29 cellular contexts compared by ENCODE assay signal in the genomic region with DNA sequence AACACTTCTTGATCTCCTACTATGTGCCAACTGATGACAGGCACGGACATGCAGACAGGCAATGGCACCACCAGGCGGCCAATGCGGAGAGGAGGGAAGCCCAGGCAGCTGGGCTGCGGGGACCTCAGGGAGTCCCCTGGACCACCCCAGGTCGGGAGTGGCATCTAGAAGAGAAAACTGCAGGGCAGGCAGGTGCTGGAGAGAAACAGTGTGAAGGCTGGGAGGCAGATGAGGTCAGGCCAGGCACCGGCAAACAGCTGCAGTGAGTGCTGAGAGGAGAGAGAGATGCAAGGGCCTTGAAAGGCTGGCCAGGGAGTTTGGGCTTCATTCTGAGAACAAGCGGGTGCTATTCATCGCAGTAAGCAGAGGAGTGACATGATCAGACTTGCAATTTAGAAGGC. TPM values are rescaled to one million over a fixed set of nuclear protein-coding genes. Genes with fewer than 3 reads are reported as not detected.
DNase-seq lines count a peak whose midpoint lies in the region; ATAC-seq, FAIRE-seq and TF ChIP-seq lines count a peak whose summit lies in the region.
"Had no signal": no experiment of that assay in that cellular context is flagged by ENCODE, and none has a peak within 500 bp of the region (broad histone marks: within the 10 kb centered on the region; RNA-seq: fewer than 3 reads in every experiment).

No MANE protein-coding gene starts in this region.

- DNase-seq in Ammon's horn (ENCODE audit: low spot score) (peak; percentile 84), K562 (ENCODE audit: extremely low read depth in 1 of 4, low spot score in 3 of 4) (no peak), hypothalamus (lab: John Stamatoyannopoulos, UW) (peak in 38 of 51 donors; percentile 29 to 89 (median 58)), neural progenitor cell (ENCODE audit: low spot score) (peak; percentile 33), heart left ventricle (no peak), tibial artery (no peak), HCEC 1CT (no peak)
- DNase-seq: activated gamma-delta T cell treated with Interleukin-2 at 50 U/mL for 16 hours; activated T-cell treated with anti-CD3 and anti-CD28 coated beads, Interleukin-2, amount 50 U/mL, for 1 hour; CD4-positive, alpha-beta T cell; effector CD8-positive, alpha-beta T cell; erythroblast; IMR-90; left ventricle myocardium superior; mucosa of descending colon; NCI-H1092; NCI-H187 treated with DMSO at 0.1 percent for 48 hours; NCI-H524 treated with DMSO at 0.1 percent for 48 hours; Right ventricle myocardium superior; stimulated activated CD4-positive, alpha-beta T cell treated with anti-CD3 and anti-CD28 coated beads, Interleukin-15, amount 100 ng/mL, for 24 hours; stimulated activated naive CD4-positive, alpha-beta T cell; T-helper 2 cell; thyroid gland had no signal

- intact Hi-C loops in K562 (cut with micrococcal nuclease) (no loop called here), heart left ventricle (cut with DNase I) (no loop called here), tibial artery (cut with DNase I; ENCODE audit: low total_unique reads) (no loop called here)

- no peak for TF ChIP-seq POLR2A in K562 (conservative IDR thresholded peaks at IDR 0.05)
- no peak for TF ChIP-seq POLR2A in heart left ventricle (IDR thresholded peaks at IDR 0.05)

- no TSS peak for BruUV-seq in K562 (replicated peaks; lab: Mats Ljungman, UMichigan)

- H3K36me3 Mint-ChIP-seq in neural progenitor cell = no peaks in the 10 kb centered on the region

- peaks cover 13 to 57% of the 10 kb centered on the region in 2 experiments; a peak in 4 of 5 replicates for H3K27me3 ChIP-seq in K562 (ENCODE audit: control insufficient read depth in 2 of 2, insufficient read depth in 2 of 2, low read length in 2 of 2)
- H3K27me3 ChIP-seq in neural progenitor cell = no peaks in the 10 kb centered on the region
- H3K27me3 ChIP-seq in heart left ventricle = peaks cover 0 to 17% (median 0%) of the 10 kb centered on the region in 9 donors
- peaks cover 0 to 5% of the 10 kb centered on the region in 2 donors for H3K27me3 ChIP-seq in tibial artery
- H3K27me3 ChIP-seq: thyroid gland had no signal

- H3K79me2 ChIP-seq in K562 (ENCODE audit: control insufficient read depth, insufficient read depth, low read length) (no peaks in the 10 kb centered on the region), neural progenitor cell (ENCODE audit: low read depth) (no peaks in the 10 kb centered on the region)

- H3K4me1 Mint-ChIP-seq in neural progenitor cell = no peaks in the 10 kb centered on the region
- H3K4me1 Mint-ChIP-seq: nephron had no signal

- TF ChIP-seq EP300 in K562 (IDR thresholded peaks at IDR 0.05; ENCODE audit: low read length) = no peak

- in situ Hi-C loops in K562 (cut with MboI) = no loop called here

- no peaks in the 10 kb centered on the region for H3F3A ChIP-seq in neural progenitor cell (ENCODE audit: low read depth)

- H3K36me3 ChIP-seq in K562 (ENCODE audit: control insufficient read depth, insufficient read depth, low read length) (no peaks in the 10 kb centered on the region), neural progenitor cell (no peaks in the 10 kb centered on the region), heart left ventricle (peaks cover 0 to 30% (median 0%) of the 10 kb centered on the region in 9 donors), tibial artery (no peaks in the 10 kb centered on the region)
- H3K36me3 ChIP-seq: thyroid gland had no signal

- CTCF ChIA-PET in K562 (lab: Yijun Ruan, JAX; ENCODE audit: low intra/inter-chr PET ratio) = no interaction called here

- H3K9me3 ChIP-seq in K562 (replicated peaks; ENCODE audit: control insufficient read depth, insufficient read depth, low read depth, low read length) = no peaks in the 10 kb centered on the region
- H3K9me3 ChIP-seq in neural progenitor cell (ENCODE audit: low read depth) = no peaks in the 10 kb centered on the region
- H3K9me3 ChIP-seq in heart left ventricle = peaks cover 0 to 3% (median 0%) of the 10 kb centered on the region in 12 donors
- H3K9me3 ChIP-seq in tibial artery = no peaks in the 10 kb centered on the region
- H3K9me3 ChIP-seq: mucosa of descending colon, thyroid gland had no signal

- H4K20me1 ChIP-seq in K562 (replicated peaks; ENCODE audit: control insufficient read depth, insufficient read depth, low read length) = peaks cover 18% of the 10 kb centered on the region; the same call in 1 of the 2 replicates
- no peaks in the 10 kb centered on the region for H4K20me1 ChIP-seq in neural progenitor cell (ENCODE audit: low read depth)

- TF ChIP-seq CTCF in K562 (IDR thresholded peaks at IDR 0.05 in 2 of 3, conservative IDR thresholded peaks at IDR 0.05 in 1 of 3; ENCODE audit: insufficient read depth in 2 of 3, low read depth in 1 of 3, low read length in 3 of 3) = 0 out of 6 replicates have a peak, but pooled peaks of 1 of the 3 experiments have one; percentile 11
- peak; percentile 48 for TF ChIP-seq CTCF in neural progenitor cell (IDR thresholded peaks at IDR 0.05)
- no peak for TF ChIP-seq CTCF in heart left ventricle (IDR thresholded peaks at IDR 0.05)
- no peak for TF ChIP-seq CTCF in tibial artery (IDR thresholded peaks at IDR 0.05)

- H3K9me1 ChIP-seq in K562 (ENCODE audit: control insufficient read depth, insufficient read depth, low read length) = no peaks in the 10 kb centered on the region

- 2% methylated on average over 8 of the region's 8 CpGs for WGBS in K562 (ENCODE audit: insufficient coverage, low coverage, missing lambda C conversion rate)
- WGBS in heart left ventricle, 4 donors = 74 to 80% (median 76%) methylated on average over 8 of the region's 8 CpGs

- H3K27ac ChIP-seq in K562 (ENCODE audit: extremely low read depth, low read depth, low read length) = no peak overlapping the region
- H3K27ac ChIP-seq in neural progenitor cell = no peak overlapping the region
- no peak overlapping the region for H3K27ac ChIP-seq in heart left ventricle
- H3K27ac ChIP-seq in tibial artery = no peak overlapping the region
- H3K27ac ChIP-seq: thyroid gland had no signal

- H3K9me3 Mint-ChIP-seq in neural progenitor cell = peaks cover 6% of the 10 kb centered on the region

- H3K4me3 Mint-ChIP-seq in neural progenitor cell = no peak overlapping the region
- H3K4me3 Mint-ChIP-seq: CD4-positive, alpha-beta T cell; nephron had no signal

- FAIRE-seq in K562 (lab: Jason Lieb, UNC) = no peak
- FAIRE-seq: GM12891 had no signal

- H3K4me1 ChIP-seq in K562 (replicated peaks in 1 of 2; ENCODE audit: control insufficient read depth in 2 of 2, insufficient read depth in 2 of 2, low read length in 2 of 2) = 0 out of 5 replicates have a peak, but pooled peaks cover 0 to 3% of the 10 kb centered on the region in 2 experiments
- H3K4me1 ChIP-seq in neural progenitor cell = no peaks in the 10 kb centered on the region
- H3K4me1 ChIP-seq in heart left ventricle = no peaks in the 10 kb centered on the region
- H3K4me1 ChIP-seq in tibial artery = no peaks in the 10 kb centered on the region
- H3K4me1 ChIP-seq: thyroid gland had no signal

- peaks cover 14% of the 10 kb centered on the region for H3K27me3 Mint-ChIP-seq in neural progenitor cell (ENCODE audit: insufficient read depth, low read depth)

- no peak overlapping the region for H3K27ac Mint-ChIP-seq in neural progenitor cell
- H3K27ac Mint-ChIP-seq: CD4-positive, alpha-beta T cell; nephron; progenitor cell of endocrine pancreas had no signal

- TF ChIP-seq RAD21 in K562 (CRISPR knock-in tag; conservative IDR thresholded peaks at IDR 0.05 in 1 of 2, IDR thresholded peaks at IDR 0.05 in 1 of 2) = peak in 1 of 2 experiments; percentile 10; a peak in 1 of 4 replicates

- no peak overlapping the region for H2AFZ ChIP-seq in K562 (ENCODE audit: low read depth, low read length)
- no peak overlapping the region for H2AFZ ChIP-seq in neural progenitor cell (replicated peaks)

- H3K4me3 ChIP-seq in K562 (no peak overlapping the region), neural progenitor cell (no peak overlapping the region), heart left ventricle (no peak overlapping the region), tibial artery (no peak overlapping the region)
- H3K4me3 ChIP-seq: mucosa of descending colon, thyroid gland had no signal

- POLR2A ChIA-PET in K562 (lab: Yijun Ruan, JAX) = no interaction called here

- ATAC-seq in K562 (no peak), heart left ventricle (no peak), HG03460 (IDR thresholded peaks at IDR 0.05; ENCODE audit: unreplicated experiment) (no peak)
- ATAC-seq: left ventricle myocardium superior, mucosa of descending colon had no signal

- no peak overlapping the region for H3K9ac ChIP-seq in K562 (ENCODE audit: insufficient read depth in 1 of 2, low read depth in 2 of 2, low read length in 2 of 2)
- H3K9ac ChIP-seq in neural progenitor cell = no peak overlapping the region

- H3K4me2 ChIP-seq in K562 (ENCODE audit: insufficient read depth, low read length) (no peak overlapping the region), neural progenitor cell (no peak overlapping the region)

TF ChIP-seq in K562, 482 proteins besides CTCF, POLR2A, EP300 and RAD21:
- peak; percentile 92 for TF ChIP-seq ZKSCAN1 (IDR thresholded peaks at IDR 0.05; ENCODE audit: low read depth, low read length)
- no peak for TF ChIP-seq LCOR (CRISPR knock-in tag; IDR thresholded peaks at IDR 0.05)

RNA-seq across cellular contexts. Expression of a gene that starts 29.1 kb away (rescaled TPM):
- total RNA-seq in K562 (2011; cell fraction: chromatin; rRNA removed; ENCODE audit: low replicate concordance) = not detected in 2 replicates
- total RNA-seq in K562 (2011; cell fraction: nucleolus; rRNA removed) = not detected in 2 replicates
- not detected in 2 replicates for total RNA-seq in K562 (2011; cell fraction: nucleoplasm; rRNA removed)
- total RNA-seq in K562 (2014; rRNA removed) (not detected in 2 replicates), K562 (2014; rRNA removed; fragmentation: Illumina TruSeq; extraction: Trizol) (not detected in 2 replicates), K562 (2015; rRNA removed; fragmentation: Illumina TruSeq; extraction: Trizol) (not detected in 2 replicates), K562 (2021) (not detected in 2 replicates), neural progenitor cell (ENCODE audit: low replicate concordance) (0.52 and 0.77 TPM in 2 replicates), heart left ventricle (1 to 10 TPM in 7 of 9 donors, under 1 TPM in 2; 0.40 to 3.1 (median 1.2) TPM)
- polyA plus RNA-seq in K562 (2011; rRNA removed) (not detected in 2 replicates), K562 (2014; fragmentation: Illumina TruSeq; extraction: Trizol) (not detected in 2 replicates), K562 (2014; fragmentation: Nextera tagmentation; extraction: Ambion mirVana) (not detected), K562 (2014; rRNA removed) (not detected in 2 replicates), heart left ventricle (1 to 10 TPM in 1 of 2 donors, under 1 TPM in 1; 0.65 to 1.6 TPM)
- polyA plus RNA-seq in K562 (2011; cell fraction: cytosol; rRNA removed) = not detected in 2 replicates
- not detected in 2 replicates for polyA plus RNA-seq in K562 (2011; cell fraction: nucleus; rRNA removed)
- polyA plus RNA-seq in K562 (2012) = 0.01 TPM in 1 of 2 replicates, not detected in the other
- polyA minus RNA-seq in K562 (2011; rRNA and poly(A)+ RNA removed) = not detected in 2 replicates
- not detected in 2 replicates for polyA minus RNA-seq in K562 (2011; cell fraction: cytosol; rRNA and poly(A)+ RNA removed)
- not detected in 2 replicates for polyA minus RNA-seq in K562 (2011; cell fraction: nucleus; rRNA and poly(A)+ RNA removed)
- total RNA-seq: A172; activated CD8-positive, alpha-beta memory T cell treated with anti-CD3 and anti-CD28 coated beads for 36 hours; CD4-positive, alpha-beta T cell; IMR-90; progenitor cell of endocrine pancreas had no signal

Comparison
In these comparisons a context has a peak if more than half of its experiments do, and no peak if none do; other contexts are left out.
1. DNase-seq: peak in Ammon's horn (single experiment), hypothalamus (38 of 51) and neural progenitor cell (single experiment); none in K562 (0 of 4), heart left ventricle (0 of 5), tibial artery (0 of 2) and HCEC 1CT (single experiment).